23 cellular contexts compared by ENCODE assay signal in genomic region chr1:55716610-55717009, GRCh38.
DNase-seq lines count a peak whose midpoint lies in the region; ATAC-seq and TF ChIP-seq lines count a peak whose summit lies in the region.
"Had no signal": no experiment of that assay in that cellular context is flagged by ENCODE, and none has a peak within 500 bp of the region (broad histone marks: within the 10 kb centered on the region; RNA-seq: fewer than 3 reads in every experiment).

No MANE protein-coding gene starts in this region.

- no peak overlapping the region for H2BK120ac ChIP-seq in mesenchymal stem cell (ENCODE audit: low read depth, low read length)

- TF ChIP-seq CTCF in CD8-positive, alpha-beta T cell (IDR thresholded peaks at IDR 0.05) = no peak

- 75% methylated on average over 1 of the region's 1 CpG for WGBS in mesenchymal stem cell

- intact Hi-C loops in CD8-positive, alpha-beta T cell (cut with DNase I, micrococcal nuclease) = no loop called here

- H3K79me2 ChIP-seq in ACC112 (ENCODE audit: control insufficient read depth, insufficient read depth, low read length, unreplicated experiment) = no peaks in the 10 kb centered on the region

- H3K36me3 Mint-ChIP-seq in activated CD8-positive, alpha-beta T cell treated with anti-CD3 and anti-CD28 coated beads, Interleukin-2, amount 10 ng/mL, durations not matched to agents 7 days and 5 days (ENCODE audit: low read depth) = no peaks in the 10 kb centered on the region
- no peaks in the 10 kb centered on the region for H3K36me3 Mint-ChIP-seq in CD8-positive, alpha-beta T cell
- H3K36me3 Mint-ChIP-seq: CD14-positive monocyte, memory B cell, natural killer cell had no signal

- no peak overlapping the region for H3K27ac Mint-ChIP-seq in activated CD8-positive, alpha-beta T cell treated with anti-CD3 and anti-CD28 coated beads, Interleukin-2, amount 10 ng/mL, durations not matched to agents 7 days and 5 days
- no peak overlapping the region for H3K27ac Mint-ChIP-seq in CD8-positive, alpha-beta T cell
- H3K27ac Mint-ChIP-seq: CD14-positive monocyte, endodermal cell, memory B cell, natural killer cell had no signal

- H3K27me3 ChIP-seq in ACC112 (ENCODE audit: insufficient read depth, low read length) = no peaks in the 10 kb centered on the region
- no peaks in the 10 kb centered on the region for H3K27me3 ChIP-seq in mesenchymal stem cell (ENCODE audit: control insufficient read depth in 1 of 2, insufficient read depth in 1 of 2, low read length in 2 of 2)
- peaks cover 3% of the 10 kb centered on the region for H3K27me3 ChIP-seq in CD8-positive, alpha-beta T cell (ENCODE audit: insufficient read depth, low read length)
- H3K27me3 ChIP-seq: colonic mucosa had no signal

- no peaks in the 10 kb centered on the region for H3K9me3 Mint-ChIP-seq in activated CD8-positive, alpha-beta T cell treated with anti-CD3 and anti-CD28 coated beads, Interleukin-2, amount 10 ng/mL, durations not matched to agents 7 days and 5 days (ENCODE audit: insufficient read depth)
- H3K9me3 Mint-ChIP-seq in CD8-positive, alpha-beta T cell = no peaks in the 10 kb centered on the region
- H3K9me3 Mint-ChIP-seq: endodermal cell, memory B cell, natural killer cell had no signal

- no peak overlapping the region for H2AK5ac ChIP-seq in mesenchymal stem cell (ENCODE audit: low read length, severe bottlenecking)

- H3K4me1 ChIP-seq in ACC112 (ENCODE audit: control insufficient read depth, insufficient read depth, low read length, unreplicated experiment) (peaks cover 60% of the 10 kb centered on the region), mesenchymal stem cell (ENCODE audit: control insufficient read depth, insufficient read depth, low read depth, low read length) (peaks cover 7% of the 10 kb centered on the region)
- no peaks in the 10 kb centered on the region for H3K4me1 ChIP-seq in CD8-positive, alpha-beta T cell (ENCODE audit: insufficient read depth, low read length)
- H3K4me1 ChIP-seq: colonic mucosa had no signal

- peak overlapping the region; percentile 72 for H3K9ac ChIP-seq in mesenchymal stem cell (ENCODE audit: low read length)

- no peak overlapping the region for H2BK5ac ChIP-seq in mesenchymal stem cell (ENCODE audit: low read depth, low read length, poor library complexity, severe bottlenecking)

- H3K4me1 Mint-ChIP-seq in activated CD8-positive, alpha-beta T cell treated with anti-CD3 and anti-CD28 coated beads, Interleukin-2, amount 10 ng/mL, durations not matched to agents 7 days and 5 days (ENCODE audit: low read depth) = no peaks in the 10 kb centered on the region
- no peaks in the 10 kb centered on the region for H3K4me1 Mint-ChIP-seq in CD8-positive, alpha-beta T cell (ENCODE audit: low read depth)
- H3K4me1 Mint-ChIP-seq: CD14-positive monocyte, memory B cell, natural killer cell had no signal

- no peaks in the 10 kb centered on the region for H3K27me3 Mint-ChIP-seq in activated CD8-positive, alpha-beta T cell treated with anti-CD3 and anti-CD28 coated beads, Interleukin-2, amount 10 ng/mL, durations not matched to agents 7 days and 5 days (ENCODE audit: low read depth)
- H3K27me3 Mint-ChIP-seq in CD8-positive, alpha-beta T cell (ENCODE audit: low read depth) = peaks cover 8% of the 10 kb centered on the region

- no peak overlapping the region for H3K4me3 Mint-ChIP-seq in activated CD8-positive, alpha-beta T cell treated with anti-CD3 and anti-CD28 coated beads, Interleukin-2, amount 10 ng/mL, durations not matched to agents 7 days and 5 days
- no peak overlapping the region for H3K4me3 Mint-ChIP-seq in CD8-positive, alpha-beta T cell
- H3K4me3 Mint-ChIP-seq: CD14-positive monocyte, endodermal cell, memory B cell, natural killer cell had no signal

- no peak overlapping the region for H3K23ac ChIP-seq in mesenchymal stem cell (ENCODE audit: low read length in 2 of 2)

- no peak overlapping the region for H2BK15ac ChIP-seq in mesenchymal stem cell (ENCODE audit: low read depth, poor library complexity, severe bottlenecking)

- H3K4ac ChIP-seq in mesenchymal stem cell (ENCODE audit: low read depth in 1 of 2, low read length in 2 of 2) = no peak overlapping the region

- H2BK12ac ChIP-seq in mesenchymal stem cell (ENCODE audit: low read length in 2 of 2) = peak overlapping the region; percentile 69 to 76

- no peak for ATAC-seq in activated CD8-positive, alpha-beta T cell treated with anti-CD3 and anti-CD28 coated beads, Interleukin-2, amount 10 ng/mL, durations not matched to agents 7 days and 5 days
- no peak for ATAC-seq in GM19467 (IDR thresholded peaks at IDR 0.05; ENCODE audit: unreplicated experiment)
- ATAC-seq in CD8-positive, alpha-beta T cell = no peak
- ATAC-seq: A549, K562, natural killer cell had no signal

- H4K8ac ChIP-seq in mesenchymal stem cell (ENCODE audit: low read length) = peak overlapping the region; percentile 46

- H3K27ac ChIP-seq in ACC112 (ENCODE audit: low read depth, low read length) (peak overlapping the region; percentile 100), mesenchymal stem cell (ENCODE audit: low read length, poor library complexity, severe bottlenecking) (no peak overlapping the region), caudate nucleus (ENCODE audit: low read depth, low read length) (no peak overlapping the region)
- H3K27ac ChIP-seq in CD8-positive, alpha-beta T cell (ENCODE audit: low read depth, low read length) = no peak overlapping the region
- H3K27ac ChIP-seq: colonic mucosa had no signal

- H2AFZ ChIP-seq in ACC112 (ENCODE audit: low read length, unreplicated experiment) (peak overlapping the region; percentile 45), mesenchymal stem cell (ENCODE audit: low read depth, low read length) (no peak overlapping the region)

- no peak overlapping the region for H3K4me2 ChIP-seq in mesenchymal stem cell (ENCODE audit: low read length, poor library complexity, severe bottlenecking)
- H3K4me2 ChIP-seq: A549 had no signal

- H3K18ac ChIP-seq in mesenchymal stem cell (ENCODE audit: low read depth in 1 of 2, low read length in 2 of 2) = peak overlapping the region in 1 of 2 experiments; percentile 43

- no peaks in the 10 kb centered on the region for H3K36me3 ChIP-seq in ACC112 (ENCODE audit: insufficient read depth, low read length)
- H3K36me3 ChIP-seq in mesenchymal stem cell (ENCODE audit: control insufficient read depth in 1 of 2, insufficient read depth in 2 of 2, low read depth in 1 of 2, low read length in 2 of 2) = no peaks in the 10 kb centered on the region
- H3K36me3 ChIP-seq in CD8-positive, alpha-beta T cell (ENCODE audit: insufficient read depth, low read length) = no peaks in the 10 kb centered on the region
- H3K36me3 ChIP-seq: colonic mucosa had no signal

- POLR2A ChIA-PET in activated CD8-positive, alpha-beta T cell treated with anti-CD3 and anti-CD28 coated beads, Interleukin-2, amount 10 ng/mL, durations not matched to agents 7 days and 5 days (lab: Charles Lee) = no interaction called here
- POLR2A ChIA-PET in CD8-positive, alpha-beta T cell (lab: Charles Lee) = no interaction called here

- no peak overlapping the region for H3K14ac ChIP-seq in mesenchymal stem cell (ENCODE audit: low read length in 2 of 2)

- no peaks in the 10 kb centered on the region for H3K79me1 ChIP-seq in mesenchymal stem cell (replicated peaks; ENCODE audit: low read length, poor library complexity, severe bottlenecking)

- no peak overlapping the region for H4K91ac ChIP-seq in mesenchymal stem cell (ENCODE audit: low read length)

- peak; percentile 88 for DNase-seq in M059J (ENCODE audit: low read depth)
- DNase-seq in brain pericyte (ENCODE audit: low read depth, low spot score) = peak; percentile 31
- peak; percentile 84 for DNase-seq in mesenchymal stem cell
- no peak for DNase-seq in activated CD8-positive, alpha-beta T cell treated with anti-CD3 and anti-CD28 coated beads, Interleukin-2, amount 10 ng/mL, durations not matched to agents 7 days and 5 days
- no peak for DNase-seq in caudate nucleus (lab: John Stamatoyannopoulos, UW)
- DNase-seq in CD8-positive, alpha-beta T cell = no peak
- DNase-seq: activated CD4-positive, alpha-beta T cell treated with anti-CD3 and anti-CD28 coated beads, Interleukin-2, amount 50 U/mL, for 4 hours; amygdala; colonic mucosa; DMS153; endodermal cell; natural killer cell; NCI-H1048; NCI-H2029; posterior cingulate gyrus; Right ventricle myocardium superior; stimulated activated CD4-positive, alpha-beta T cell treated with anti-CD3 and anti-CD28 coated beads, Interleukin-4, amount 100 ng/mL, for 1 hour had no signal

- H3K4me3 ChIP-seq in ACC112 (ENCODE audit: low read depth, low read length) = no peak overlapping the region
- H3K4me3 ChIP-seq in mesenchymal stem cell (ENCODE audit: insufficient read depth in 1 of 2, low read depth in 1 of 2, low read length in 2 of 2) = no peak overlapping the region
- no peak overlapping the region for H3K4me3 ChIP-seq in CD8-positive, alpha-beta T cell (ENCODE audit: low read depth, low read length)
- H3K4me3 ChIP-seq: A549, colonic mucosa, K562 had no signal

- CTCF ChIA-PET in activated CD8-positive, alpha-beta T cell treated with anti-CD3 and anti-CD28 coated beads, Interleukin-2, amount 10 ng/mL, durations not matched to agents 7 days and 5 days (lab: Charles Lee) = no interaction called here
- CTCF ChIA-PET in CD8-positive, alpha-beta T cell (lab: Charles Lee) = no interaction called here

- H3K9me3 ChIP-seq in mesenchymal stem cell (ENCODE audit: control insufficient read depth, low read length) = peaks cover under 1% of the 10 kb centered on the region
- H3K9me3 ChIP-seq in CD8-positive, alpha-beta T cell (ENCODE audit: low read length) = no peaks in the 10 kb centered on the region
- H3K9me3 ChIP-seq: A549, colonic mucosa had no signal

Comparison
In these comparisons a context has a peak if more than half of its experiments do, and no peak if none do; other contexts are left out.
1. DNase-seq: peak in M059J (single experiment), brain pericyte (single experiment) and mesenchymal stem cell (single experiment); none in activated CD8-positive, alpha-beta T cell treated with anti-CD3 and anti-CD28 coated beads, Interleukin-2, amount 10 ng/mL, durations not matched to agents 7 days and 5 days (single experiment), caudate nucleus (0 of 61) and CD8-positive, alpha-beta T cell (0 of 7).